1 cellular context compared by ENCODE assay signal in genomic region chrX:106404512-106404911, GRCh38.
TF ChIP-seq lines count a peak whose summit lies in the region.

No MANE protein-coding gene starts in this region.

TF ChIP-seq in IMR-90, 13 proteins besides CTCF, POLR2A, EP300 and RAD21:
- TF ChIP-seq ELK1 (IDR thresholded peaks at IDR 0.05; ENCODE audit: borderline replicate concordance, low read depth, low read length) = no peak
- no peak for TF ChIP-seq FOS (IDR thresholded peaks at IDR 0.05; ENCODE audit: low read depth, low read length)
- no peak for TF ChIP-seq MXI1 (IDR thresholded peaks at IDR 0.05; ENCODE audit: borderline replicate concordance, low read depth, low read length)
- TF ChIP-seq BHLHE40 (IDR thresholded peaks at IDR 0.05; ENCODE audit: low read depth, low read length) = no peak
- TF ChIP-seq, protein P1, sequence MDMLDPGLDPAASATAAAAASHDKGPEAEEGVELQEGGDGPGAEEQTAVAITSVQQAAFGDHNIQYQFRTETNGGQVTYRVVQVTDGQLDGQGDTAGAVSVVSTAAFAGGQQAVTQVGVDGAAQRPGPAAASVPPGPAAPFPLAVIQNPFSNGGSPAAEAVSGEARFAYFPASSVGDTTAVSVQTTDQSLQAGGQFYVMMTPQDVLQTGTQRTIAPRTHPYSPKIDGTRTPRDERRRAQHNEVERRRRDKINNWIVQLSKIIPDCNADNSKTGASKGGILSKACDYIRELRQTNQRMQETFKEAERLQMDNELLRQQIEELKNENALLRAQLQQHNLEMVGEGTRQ (IDR thresholded peaks at IDR 0.05; ENCODE audit: low read depth, low read length) = no peak
- no peak for TF ChIP-seq MAZ (IDR thresholded peaks at IDR 0.05; ENCODE audit: borderline replicate concordance, low read depth, low read length)
- TF ChIP-seq CHD1 (IDR thresholded peaks at IDR 0.05; ENCODE audit: low read depth, low read length) = no peak
- TF ChIP-seq NFE2L2 (IDR thresholded peaks at IDR 0.05; ENCODE audit: low read depth, low read length) = no peak
- TF ChIP-seq SMC3 (IDR thresholded peaks at IDR 0.05; ENCODE audit: low read depth, low read length) = no peak
TF ChIP-seq in IMR-90: peak in this region for 0.
